In genomic region chr2:130837175-130837810, GRCh38 we compare ENCODE assay signal across 10 cellular contexts. TPM values are rescaled to one million over a fixed set of nuclear protein-coding genes. Genes with fewer than 3 reads are reported as not detected.
DNase-seq lines count a peak whose midpoint lies in the region; FAIRE-seq and TF ChIP-seq lines count a peak whose summit lies in the region.
"Had no signal": no experiment of that assay in that cellular context is flagged by ENCODE, and none has a peak within 500 bp of the region (broad histone marks: within the 10 kb centered on the region; RNA-seq: fewer than 3 reads in every experiment).

No MANE protein-coding gene starts in this region.

- CTCF ChIA-PET in CD4-positive, alpha-beta memory T cell (lab: Charles Lee; ENCODE audit: partially characterized antibody): no interaction called here

- no peak for TF ChIP-seq CTCF in spleen (IDR thresholded peaks at IDR 0.05 in 8 of 11, conservative IDR thresholded peaks at IDR 0.05 in 3 of 11)
- TF ChIP-seq CTCF in kidney (IDR thresholded peaks at IDR 0.05; ENCODE audit: borderline replicate concordance, extremely low read depth, insufficient read depth): no peak

- peak overlapping the region; percentile 46 for H3K4me3 ChIP-seq in SJSA1
- H3K4me3 ChIP-seq in iPS DF 6.9 (ENCODE audit: low read length): peak overlapping the region; percentile 62; the same call in 1 of the 2 replicates
- H3K4me3 ChIP-seq in spleen: peak overlapping the region in 7 of 8 donors; percentile 19 to 64 (median 25)
- H3K4me3 ChIP-seq in kidney (ENCODE audit: low read length in 2 of 2): no peak overlapping the region
- no peak overlapping the region for H3K4me3 ChIP-seq in CD4-positive, alpha-beta memory T cell (ENCODE audit: low read length in 2 of 2)

- no peak for FAIRE-seq in kidney (lab: Jason Lieb, UNC)

- WGBS in iPS DF 6.9 (ENCODE audit: insufficient coverage, insufficient read length): no CpG with 5 or more reads among the region's 53 CpGs
- WGBS in spleen, 5 donors: 5 to 7% (median 6%) methylated on average over 13 to 53 of the region's 53 CpGs; no CpG with 5 or more reads in 1 of the 5 donors

- no peak for TF ChIP-seq POLR2A in spleen (IDR thresholded peaks at IDR 0.05)

- no peaks in the 10 kb centered on the region for H3K4me1 Mint-ChIP-seq in CD4-positive, alpha-beta memory T cell
- H3K4me1 Mint-ChIP-seq: activated naive CD4-positive, alpha-beta T cell treated with anti-CD3 and anti-CD28 coated beads, Interleukin-2, amount 10 ng/mL, durations not matched to agents 7 days and 5 days had no signal

- peaks cover 7% of the 10 kb centered on the region; the same call in 1 of the 2 replicates for H3K27me3 ChIP-seq in SJSA1 (replicated peaks)
- H3K27me3 ChIP-seq in iPS DF 6.9 (ENCODE audit: control insufficient read depth, insufficient read depth, low read length): peaks cover 5% of the 10 kb centered on the region
- peaks cover 4 to 83% (median 26%) of the 10 kb centered on the region in 7 donors for H3K27me3 ChIP-seq in spleen (replicated peaks in 1 of 7)
- H3K27me3 ChIP-seq in CD4-positive, alpha-beta memory T cell (ENCODE audit: insufficient read depth, low read length): no peaks in the 10 kb centered on the region

- no peaks in the 10 kb centered on the region for H3K36me3 Mint-ChIP-seq in CD4-positive, alpha-beta memory T cell
- H3K36me3 Mint-ChIP-seq: activated naive CD4-positive, alpha-beta T cell treated with anti-CD3 and anti-CD28 coated beads, Interleukin-2, amount 10 ng/mL, durations not matched to agents 7 days and 5 days; naive B cell had no signal

- no peak overlapping the region for H3K4me3 Mint-ChIP-seq in CD4-positive, alpha-beta memory T cell

- H3K9me3 Mint-ChIP-seq in CD4-positive, alpha-beta memory T cell: no peaks in the 10 kb centered on the region
- H3K9me3 Mint-ChIP-seq: activated naive CD4-positive, alpha-beta T cell treated with anti-CD3 and anti-CD28 coated beads, Interleukin-2, amount 10 ng/mL, durations not matched to agents 7 days and 5 days had no signal

- H3K36me3 ChIP-seq in SJSA1 (no peaks in the 10 kb centered on the region), iPS DF 6.9 (ENCODE audit: control insufficient read depth, insufficient read depth, low read length) (no peaks in the 10 kb centered on the region), spleen (no peaks in the 10 kb centered on the region), kidney (ENCODE audit: control insufficient read depth in 1 of 2, insufficient read depth in 2 of 2, low read length in 2 of 2) (no peaks in the 10 kb centered on the region)
- H3K36me3 ChIP-seq in CD4-positive, alpha-beta memory T cell (ENCODE audit: insufficient read depth, low read length): no peaks in the 10 kb centered on the region

- intact Hi-C loops in spleen (cut with DNase I; ENCODE audit: low total_unique reads) (no loop called here), kidney (cut with DNase I) (no loop called here)
- intact Hi-C loops in CD4-positive, alpha-beta memory T cell (cut with micrococcal nuclease): no loop called here

- no peak overlapping the region for H3K27ac ChIP-seq in SJSA1
- no peak overlapping the region for H3K27ac ChIP-seq in iPS DF 6.9 (ENCODE audit: low read length)
- H3K27ac ChIP-seq in spleen: no peak overlapping the region
- no peak overlapping the region for H3K27ac ChIP-seq in kidney (ENCODE audit: low read depth in 2 of 2, low read length in 2 of 2)
- no peak overlapping the region for H3K27ac ChIP-seq in CD4-positive, alpha-beta memory T cell (ENCODE audit: low read depth, low read length)

- POLR2A ChIA-PET in CD4-positive, alpha-beta memory T cell (lab: Charles Lee; ENCODE audit: partially characterized antibody): no interaction called here

- no peak overlapping the region for H3K27ac Mint-ChIP-seq in CD4-positive, alpha-beta memory T cell
- H3K27ac Mint-ChIP-seq: activated naive CD4-positive, alpha-beta T cell treated with anti-CD3 and anti-CD28 coated beads, Interleukin-2, amount 10 ng/mL, durations not matched to agents 7 days and 5 days; naive B cell had no signal

- peak in 2 of 3 experiments; percentile 27 to 41 for DNase-seq in NCI-H1417 (lab: John Stamatoyannopoulos, UW)
- DNase-seq in NCI-H1417 treated with DMSO at 0.1 percent for 48 hours (lab: John Stamatoyannopoulos, UW): no peak
- no peak for DNase-seq in SJSA1 (ENCODE audit: low read depth in 1 of 2, low spot score in 2 of 2)
- DNase-seq in iPS DF 6.9 (ENCODE audit: low read depth, low spot score): no peak
- no peak for DNase-seq in spleen
- DNase-seq in kidney: no peak
- DNase-seq in Kasumi-1 (lab: John Stamatoyannopoulos, UW): no peak
- no peak for DNase-seq in CD4-positive, alpha-beta memory T cell
- DNase-seq: naive B cell had no signal

- H3K4me1 ChIP-seq in SJSA1 (replicated peaks): peaks cover 38% of the 10 kb centered on the region
- peaks cover 1% of the 10 kb centered on the region; the same call in 1 of the 2 replicates for H3K4me1 ChIP-seq in iPS DF 6.9 (ENCODE audit: control insufficient read depth, insufficient read depth, low read length)
- H3K4me1 ChIP-seq in spleen: peaks cover 0 to 18% (median 14%) of the 10 kb centered on the region in 6 donors
- H3K4me1 ChIP-seq in kidney (ENCODE audit: control insufficient read depth in 1 of 2, insufficient read depth in 1 of 2, low read depth in 1 of 2, low read length in 2 of 2): no peaks in the 10 kb centered on the region
- no peaks in the 10 kb centered on the region for H3K4me1 ChIP-seq in CD4-positive, alpha-beta memory T cell (ENCODE audit: insufficient read depth, low read length)

- H3K9ac ChIP-seq in kidney (ENCODE audit: low read length in 2 of 2): no peak overlapping the region

- peaks cover 3% of the 10 kb centered on the region; the same call in 1 of the 2 replicates for H3K9me3 ChIP-seq in SJSA1 (replicated peaks)
- no peaks in the 10 kb centered on the region for H3K9me3 ChIP-seq in iPS DF 6.9 (ENCODE audit: control insufficient read depth, insufficient read depth, low read length)
- H3K9me3 ChIP-seq in spleen: no peaks in the 10 kb centered on the region
- H3K9me3 ChIP-seq in kidney (ENCODE audit: control insufficient read depth in 1 of 2, low read length in 2 of 2): no peaks in the 10 kb centered on the region
- H3K9me3 ChIP-seq in CD4-positive, alpha-beta memory T cell (ENCODE audit: control insufficient read depth in 1 of 2, low read length in 2 of 2): no peaks in the 10 kb centered on the region

- H3K27me3 Mint-ChIP-seq in CD4-positive, alpha-beta memory T cell: peaks cover 12 to 23% of the 10 kb centered on the region in 2 donors

RNA-seq across cellular contexts. Expression of gene ARHGEF4, which starts 0.6 kb away (rescaled TPM):
- 3.9 and 6.9 TPM in 2 replicates for total RNA-seq in SJSA1 (2014; rRNA removed; shearing (Covaris generic))
- total RNA-seq in spleen (under 1 TPM in 5 of 7 donors, not detected in 2; 0.30 to 0.88 (median 0.43) TPM), kidney (0.94 TPM)
- polyA plus RNA-seq in spleen (under 1 TPM; 0.19 to 0.52 (median 0.50) TPM), kidney (ENCODE audit: insufficient read depth, low read depth, low replicate concordance) (0.90 TPM)
- 1 to 10 TPM; 2.5 to 2.6 TPM for total RNA-seq in CD4-positive, alpha-beta memory T cell
- 1 to 10 TPM; 1.4 to 1.7 TPM for polyA plus RNA-seq in CD4-positive, alpha-beta memory T cell

Comparison
In these comparisons a context has a peak if more than half of its experiments do, and no peak if none do; other contexts are left out.
1. DNase-seq: peak in NCI-H1417 (2 of 3); none in NCI-H1417 treated with DMSO at 0.1 percent for 48 hours (single experiment), SJSA1 (0 of 2), iPS DF 6.9 (single experiment), spleen (single experiment), kidney (single experiment), Kasumi-1 (0 of 2) and CD4-positive, alpha-beta memory T cell (0 of 5).
2. H3K4me3 ChIP-seq: peak in SJSA1 (single experiment), iPS DF 6.9 (single experiment) and spleen (7 of 8); none in kidney (0 of 2) and CD4-positive, alpha-beta memory T cell (0 of 2).